Comparison of ENCODE assay signal across 15 cellular contexts in the genomic region with DNA sequence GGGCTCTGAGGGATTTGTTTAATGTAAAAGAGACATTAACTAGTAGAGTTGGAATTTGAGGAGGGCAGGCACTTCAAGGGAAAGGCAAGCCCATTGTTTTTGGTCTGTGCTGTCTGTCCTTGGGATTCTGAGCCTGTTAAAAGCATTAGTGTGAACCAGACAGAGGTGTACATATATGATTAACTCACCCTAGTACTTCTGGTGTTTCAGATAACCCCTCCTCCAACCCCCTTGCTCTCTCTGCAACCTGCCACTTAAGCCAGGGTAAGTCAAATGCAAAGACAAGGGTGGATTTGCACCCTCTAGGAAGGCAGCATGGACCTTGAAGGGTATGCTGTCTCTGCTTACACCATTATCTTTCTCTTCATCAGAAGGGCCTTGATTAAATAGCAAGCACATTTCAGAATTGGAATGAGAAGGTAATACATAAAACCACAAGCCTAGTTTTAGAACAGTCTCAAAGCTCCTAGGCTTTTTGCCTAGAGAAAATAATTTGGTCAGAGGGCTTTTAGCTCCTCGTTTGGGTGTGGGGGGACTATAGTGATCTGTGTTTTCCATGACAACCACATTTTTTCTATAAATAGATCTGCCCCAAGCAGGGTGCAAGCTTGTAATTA.
A peak's percentile ranks its signal among the peaks of the same experiment; 100 is the strongest.
DNase-seq lines count a peak whose midpoint lies in the region; ATAC-seq lines count a peak whose summit lies in the region.
"Had no signal": no experiment of that assay in that cellular context is flagged by ENCODE, and none has a peak within 500 bp of the region (broad histone marks: within the 10 kb centered on the region; RNA-seq: fewer than 3 reads in every experiment).

No MANE protein-coding gene starts in this region.

- DNase-seq in astrocyte of the hippocampus (ENCODE audit: low read depth, low spot score) (peak; percentile 10), HuH-7.5 (ENCODE audit: low spot score) (no peak), SHP77 (lab: John Stamatoyannopoulos, UW) (no peak)
- DNase-seq in stimulated activated CD4-positive, alpha-beta T cell treated with anti-CD3 and anti-CD28 coated beads, Interleukin-4, amount 100 ng/mL, for 1 hour: no peak
- DNase-seq in activated CD4-positive, alpha-beta T cell treated with anti-CD3 and anti-CD28 coated beads for 4 hours: no peak
- DNase-seq: activated T-cell treated with anti-CD3 and anti-CD28 coated beads, Interleukin-2, amount 50 U/mL, for 4 hours; immature natural killer cell; lower lobe of right lung; natural killer cell; NCI-H2081; NCI-H526 treated with DMSO at 0.1 percent for 48 hours; transverse colon had no signal

- ATAC-seq in GM18861 (IDR thresholded peaks at IDR 0.05; ENCODE audit: unreplicated experiment): peak; percentile 92
- peak; percentile 92 for ATAC-seq in GM21423 (IDR thresholded peaks at IDR 0.05; ENCODE audit: unreplicated experiment)
- ATAC-seq in HG03196 (IDR thresholded peaks at IDR 0.05; ENCODE audit: unreplicated experiment): peak; percentile 76
- ATAC-seq: activated T-cell treated with anti-CD3 and anti-CD28 coated beads, Interleukin-2, amount 50 U/mL, for 4 hours; natural killer cell had no signal
